ENCODE assay signal across 1 cellular context in genomic region chr2:108194409-108195132, GRCh38.
TF ChIP-seq lines count a peak whose summit lies in the region.

No MANE protein-coding gene starts in this region.

TF ChIP-seq in GM23338, 12 proteins besides CTCF, POLR2A, EP300 and RAD21 (continued from another document):
- no peak for TF ChIP-seq ZNF462 (CRISPR knock-in tag; IDR thresholded peaks at IDR 0.05)
- no peak for TF ChIP-seq EZH2 (IDR thresholded peaks at IDR 0.05; ENCODE audit: low read depth, unreplicated experiment)
- no peak for TF ChIP-seq JUNB (IDR thresholded peaks at IDR 0.05; ENCODE audit: unreplicated experiment)
